1 cellular context compared by ENCODE assay signal in genomic region chr2:222872551-222872950, GRCh38.
TF ChIP-seq lines count a peak whose summit lies in the region.

No MANE protein-coding gene starts in this region.

TF ChIP-seq in WTC11, 78 proteins besides CTCF, POLR2A, EP300 and RAD21 (continued from another document):
- no peak for TF ChIP-seq AFF4 (CRISPR knock-in tag; IDR thresholded peaks at IDR 0.05; ENCODE audit: borderline replicate concordance)
- TF ChIP-seq PREB (CRISPR knock-in tag; IDR thresholded peaks at IDR 0.05; ENCODE audit: borderline replicate concordance), result no peak
- no peak for TF ChIP-seq MAX (CRISPR knock-in tag; IDR thresholded peaks at IDR 0.05)
- TF ChIP-seq ZMAT4 (CRISPR knock-in tag; IDR thresholded peaks at IDR 0.05), result no peak
- no peak for TF ChIP-seq RORB (CRISPR knock-in tag; IDR thresholded peaks at IDR 0.05)
- no peak for TF ChIP-seq ERG (CRISPR knock-in tag; IDR thresholded peaks at IDR 0.05)
- TF ChIP-seq AR (CRISPR knock-in tag; IDR thresholded peaks at IDR 0.05), result no peak
- no peak for TF ChIP-seq NR3C1 (CRISPR knock-in tag; conservative IDR thresholded peaks at IDR 0.05; ENCODE audit: low read depth)
- TF ChIP-seq GABPB1 (CRISPR knock-in tag; IDR thresholded peaks at IDR 0.05), result no peak
- no peak for TF ChIP-seq ZBTB43 (CRISPR knock-in tag; IDR thresholded peaks at IDR 0.05)
- TF ChIP-seq MYBL2 (CRISPR knock-in tag; IDR thresholded peaks at IDR 0.05), result no peak
- TF ChIP-seq HMGA2 (CRISPR knock-in tag; IDR thresholded peaks at IDR 0.05), result no peak
